ENCODE assay signal across 24 cellular contexts in the genomic region with DNA sequence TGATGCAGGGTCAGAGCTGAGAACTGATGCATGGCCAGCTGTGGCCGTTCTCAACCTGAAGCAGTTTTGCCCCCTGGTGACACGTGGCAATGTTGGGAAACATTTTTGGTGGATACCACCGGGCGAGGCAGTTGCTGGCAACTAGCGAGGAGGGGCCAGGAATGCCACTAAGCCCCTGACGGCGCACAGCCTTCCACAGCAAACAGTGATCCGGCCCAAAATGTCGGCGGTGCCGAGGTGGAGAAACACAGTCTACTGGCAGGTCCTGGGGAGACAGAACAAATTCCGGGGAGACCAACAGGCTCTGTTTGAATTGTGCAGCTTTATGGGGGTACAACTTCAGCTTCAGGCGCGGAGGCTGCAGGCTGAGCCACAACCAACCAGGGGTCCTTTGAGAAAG. TPM values are rescaled to one million over a fixed set of nuclear protein-coding genes. Genes with fewer than 3 reads are reported as not detected.
DNase-seq lines count a peak whose midpoint lies in the region; ATAC-seq, FAIRE-seq and TF ChIP-seq lines count a peak whose summit lies in the region.
"Had no signal": no experiment of that assay in that cellular context is flagged by ENCODE, and none has a peak within 500 bp of the region (broad histone marks: within the 10 kb centered on the region; RNA-seq: fewer than 3 reads in every experiment).

No MANE protein-coding gene starts in this region.

- H3K36me3 Mint-ChIP-seq in T-helper 17 cell (ENCODE audit: low read depth): peaks cover 7% of the 10 kb centered on the region

- H3K4me3 ChIP-seq in heart right ventricle (no peak overlapping the region), kidney (ENCODE audit: low read length in 2 of 2) (no peak overlapping the region)
- H3K4me3 ChIP-seq: A549; BLaER1 treated with 17β-estradiol and CSF1 and Interleukin-3, amounts not matched to agents 10 nM and 100 nM; GM12878; GM23338 had no signal

- H3K36me3 ChIP-seq in heart right ventricle (peaks cover 0 to 76% (median 37%) of the 10 kb centered on the region in 9 donors), kidney (ENCODE audit: control insufficient read depth in 1 of 2, insufficient read depth in 2 of 2, low read length in 2 of 2) (peaks cover 6 to 10% of the 10 kb centered on the region in 2 donors)
- H3K36me3 ChIP-seq: BE2C had no signal

- no peaks in the 10 kb centered on the region for H3K27me3 Mint-ChIP-seq in T-helper 17 cell
- H3K27me3 Mint-ChIP-seq: CD4-positive, alpha-beta T cell had no signal

- intact Hi-C loops in Right ventricle myocardium superior (cut with DNase I) (no loop called here), heart right ventricle (cut with DNase I) (loop anchor here in 1 of 10 donors (10.0 kb wide), 1 partner anchor 56 kb away; no protein-coding TSS in a partner anchor), kidney (cut with DNase I) (no loop called here)

- H3K4me1 Mint-ChIP-seq in T-helper 17 cell: peaks cover 12% of the 10 kb centered on the region
- H3K4me1 Mint-ChIP-seq: CD14-positive monocyte had no signal

- H3K4me1 ChIP-seq in heart right ventricle (no peaks in the 10 kb centered on the region), kidney (ENCODE audit: control insufficient read depth in 1 of 2, insufficient read depth in 1 of 2, low read depth in 1 of 2, low read length in 2 of 2) (peaks cover 0 to 3% of the 10 kb centered on the region in 2 donors)
- H3K4me1 ChIP-seq: A549, BE2C had no signal

- no peak overlapping the region for H3K4me3 Mint-ChIP-seq in T-helper 17 cell
- H3K4me3 Mint-ChIP-seq: CD4-positive, alpha-beta T cell; CD8-positive, alpha-beta memory T cell; GM23338; H9 had no signal

- H3K27me3 ChIP-seq in heart right ventricle: no peaks in the 10 kb centered on the region
- H3K27me3 ChIP-seq: BE2C had no signal

- ATAC-seq in Right ventricle myocardium superior (ENCODE audit: poor library complexity): no peak
- no peak for ATAC-seq in heart right ventricle
- ATAC-seq in T-helper 17 cell: no peak
- ATAC-seq: A549, GM12878, GM23338, HCT116 had no signal

- WGBS in heart right ventricle, 2 donors: 92 to 96% methylated on average over 14 of the region's 14 CpGs

- peak overlapping the region; percentile 86 for H3K27ac Mint-ChIP-seq in T-helper 17 cell
- H3K27ac Mint-ChIP-seq: CD14-positive monocyte; CD4-positive, alpha-beta T cell; GM23338; H9 had no signal

- no peak for FAIRE-seq in kidney (lab: Jason Lieb, UNC)
- FAIRE-seq: A549, D721Med, GM12878 had no signal

- TF ChIP-seq CTCF in heart right ventricle (IDR thresholded peaks at IDR 0.05) (no peak), kidney (IDR thresholded peaks at IDR 0.05; ENCODE audit: borderline replicate concordance, extremely low read depth, insufficient read depth) (no peak)

- H3K9me3 ChIP-seq in heart right ventricle (peaks cover 0 to 25% (median 15%) of the 10 kb centered on the region in 11 donors), T-helper 17 cell (ENCODE audit: control insufficient read depth, low read length, poor library complexity, severe bottlenecking) (peaks cover 12% of the 10 kb centered on the region), kidney (ENCODE audit: control insufficient read depth in 1 of 2, low read length in 2 of 2) (peaks cover 3 to 7% of the 10 kb centered on the region in 2 donors)
- H3K9me3 ChIP-seq: BE2C had no signal

- DNase-seq in Right ventricle myocardium superior (peak; percentile 29), heart right ventricle (no peak), T-helper 17 cell (no peak), kidney (peak; percentile 57), T-helper 2 cell (no peak), HT-29 (ENCODE audit: low spot score) (no peak)
- DNase-seq: 8988T; ACHN; AML-193; BE2C; CD4-positive, alpha-beta T cell; CD8-positive, alpha-beta memory T cell; DMS 273 treated with DMSO at 0.1 percent for 48 hours; DMS79; EL; GDM1; H9 had no signal

- H3K27ac ChIP-seq in heart right ventricle (no peak overlapping the region), kidney (ENCODE audit: low read depth in 2 of 2, low read length in 2 of 2) (no peak overlapping the region)
- H3K27ac ChIP-seq: A549; BLaER1 treated with 17β-estradiol and CSF1 and Interleukin-3, amounts not matched to agents 10 nM and 100 nM had no signal

- H3K9ac ChIP-seq in kidney (ENCODE audit: low read length in 2 of 2): no peak overlapping the region
- H3K9ac ChIP-seq: BLaER1 treated with 17β-estradiol and CSF1 and Interleukin-3, amounts not matched to agents 10 nM and 100 nM had no signal

RNA-seq across cellular contexts. Expression of a gene that starts 8.2 kb away (rescaled TPM):
- total RNA-seq in Right ventricle myocardium superior (5.1 TPM), heart right ventricle (1 to 10 TPM; 3.9 to 8.6 (median 5.1) TPM), T-helper 17 cell (10 to 100 TPM; 57.0 to 73.8 TPM), kidney (24.5 TPM)
- polyA plus RNA-seq in heart right ventricle (1 to 10 TPM; 3.0 to 5.6 TPM), kidney (ENCODE audit: insufficient read depth, low read depth, low replicate concordance) (11.3 TPM)
- total RNA-seq in HT-29 (2014; rRNA removed; shearing (Covaris generic)): 0.94 and 2.8 TPM in 2 replicates

RNA-seq across cellular contexts. Expression of a gene that starts 8.3 kb away (rescaled TPM):
- total RNA-seq in Right ventricle myocardium superior (13.4 TPM), heart right ventricle (10 to 100 TPM in 9 of 10 donors, 1 to 10 TPM in 1; 7.3 to 18.0 (median 14.0) TPM), T-helper 17 cell (100 to 1,000 TPM; 136 to 151 TPM), kidney (63.2 TPM)
- polyA plus RNA-seq in heart right ventricle (10 to 100 TPM in 1 of 2 donors, 1 to 10 TPM in 1; 10.0 to 21.7 TPM), kidney (ENCODE audit: insufficient read depth, low read depth, low replicate concordance) (25.9 TPM)
- total RNA-seq in HT-29 (2014; rRNA removed; shearing (Covaris generic)): 4.1 and 5.9 TPM in 2 replicates

RNA-seq across cellular contexts. Expression of a gene that starts 32.2 kb away (rescaled TPM):
- total RNA-seq in Right ventricle myocardium superior: 29.9 TPM
- total RNA-seq in heart right ventricle: 10 to 100 TPM; 26.0 to 97.0 (median 31.7) TPM
- 10 to 100 TPM; 13.1 to 58.7 TPM for polyA plus RNA-seq in heart right ventricle
- total RNA-seq in T-helper 17 cell: 100 to 1,000 TPM; 528 to 571 TPM
- total RNA-seq in kidney: 276 TPM
- polyA plus RNA-seq in kidney (ENCODE audit: insufficient read depth, low read depth, low replicate concordance): 43.4 TPM
- total RNA-seq in HT-29 (2014; rRNA removed; shearing (Covaris generic)): 49.5 and 70.5 TPM in 2 replicates

RNA-seq across cellular contexts. Expression of a gene that starts 58.6 kb away (rescaled TPM):
- total RNA-seq in Right ventricle myocardium superior (not detected), heart right ventricle (under 1 TPM in 4 of 10 donors, not detected in 6; 0.11 to 0.33 (median 0.14) TPM), T-helper 17 cell (not detected), kidney (1.7 TPM)
- polyA plus RNA-seq in heart right ventricle (under 1 TPM; 0.12 to 0.22 TPM), kidney (ENCODE audit: insufficient read depth, low read depth, low replicate concordance) (0.17 TPM)
- total RNA-seq in HT-29 (2014; rRNA removed; shearing (Covaris generic)): 1.7 and 9.4 TPM in 2 replicates
- total RNA-seq: CD4-positive, alpha-beta T cell; CD8-positive, alpha-beta memory T cell; GM12878 had no signal
- polyA plus RNA-seq: CD8-positive, alpha-beta memory T cell had no signal

Comparison
In these comparisons a context has a peak if more than half of its experiments do, and no peak if none do; other contexts are left out.
1. DNase-seq: peak in Right ventricle myocardium superior (single experiment) and kidney (single experiment); none in heart right ventricle (0 of 2), T-helper 17 cell (0 of 3), T-helper 2 cell (0 of 5) and HT-29 (single experiment).